Comparison of ENCODE assay signal across 18 cellular contexts in genomic region chr19:1370579-1371361, GRCh38.
DNase-seq lines count a peak whose midpoint lies in the region; ATAC-seq and TF ChIP-seq lines count a peak whose summit lies in the region.
"Had no signal": no experiment of that assay in that cellular context is flagged by ENCODE, and none has a peak within 500 bp of the region (broad histone marks: within the 10 kb centered on the region; RNA-seq: fewer than 3 reads in every experiment).

No MANE protein-coding gene starts in this region.

- H3K9me2 ChIP-seq in MM.1S (replicated peaks; ENCODE audit: insufficient read depth, low read length) = no peaks in the 10 kb centered on the region

- no peaks in the 10 kb centered on the region for H3K9me3 Mint-ChIP-seq in nephron progenitor cell
- H3K9me3 Mint-ChIP-seq: CD4-positive, alpha-beta T cell had no signal

- no peaks in the 10 kb centered on the region for H3F3A ChIP-seq in MM.1S (ENCODE audit: insufficient read depth, low read length)

- no peak overlapping the region for H3K27ac Mint-ChIP-seq in nephron progenitor cell
- H3K27ac Mint-ChIP-seq: CD4-positive, alpha-beta T cell had no signal

- no peaks in the 10 kb centered on the region for H3K9me3 ChIP-seq in MM.1S (replicated peaks; ENCODE audit: insufficient read depth, low read length)
- H3K9me3 ChIP-seq: A549, Peyer's patch had no signal

- H3K4me1 ChIP-seq in MM.1S (ENCODE audit: low read length) = no peaks in the 10 kb centered on the region
- H3K4me1 ChIP-seq: A549 had no signal

- no peak for ATAC-seq in HG03135 (IDR thresholded peaks at IDR 0.05; ENCODE audit: unreplicated experiment)
- ATAC-seq: A549 had no signal

- H3K4me2 ChIP-seq in MM.1S (ENCODE audit: low read depth, low read length) = no peak overlapping the region
- H3K4me2 ChIP-seq: A549 had no signal

- H3K27ac ChIP-seq in cingulate gyrus (ENCODE audit: low read depth, low read length) = peak overlapping the region; percentile 10
- no peak overlapping the region for H3K27ac ChIP-seq in MM.1S (ENCODE audit: low read length)
- H3K27ac ChIP-seq: A549 had no signal

- H3K36me3 Mint-ChIP-seq in nephron progenitor cell (ENCODE audit: low read depth) = peaks cover 47% of the 10 kb centered on the region

- TF ChIP-seq CTCF in nephron progenitor cell (IDR thresholded peaks at IDR 0.05) = no peak
- no peak for TF ChIP-seq CTCF in MM.1S (IDR thresholded peaks at IDR 0.05; ENCODE audit: low read length)

- DNase-seq in ACHN (peak; percentile 43), DMS79 (lab: John Stamatoyannopoulos, UW) (peak; percentile 17), nephron progenitor cell (peak; percentile 62), OCI-M1 (lab: John Stamatoyannopoulos, UW) (no peak), MM.1S (no peak)
- no peak for DNase-seq in stimulated activated CD4-positive, alpha-beta T cell treated with anti-CD3 and anti-CD28 coated beads, Interleukin-4, amount 100 ng/mL, for 1 hour
- DNase-seq: AML-193; CD4-positive, alpha-beta T cell; MV-4-11; NCI-H1436 treated with DMSO at 0.1 percent for 48 hours; NCI-H2081; NCI-H2227 treated with DMSO at 0.1 percent for 48 hours; NCI-H69; SHP77 had no signal

- no peaks in the 10 kb centered on the region for H3K79me2 ChIP-seq in MM.1S (ENCODE audit: low read length)

- no peaks in the 10 kb centered on the region for H4K20me1 ChIP-seq in MM.1S (ENCODE audit: insufficient read depth, low read length)

- H3K27me3 ChIP-seq in MM.1S (replicated peaks; ENCODE audit: insufficient read depth, low read length) = no peaks in the 10 kb centered on the region
- H3K27me3 ChIP-seq: Peyer's patch had no signal

- in situ Hi-C loops in ACHN (cut with HindIII; ENCODE audit: low pct_ligation_motif_present, low pct_unique_long_range_greater_than_20kb, low sequenced_read_pairs) = no loop called here

- H3K27me3 Mint-ChIP-seq in nephron progenitor cell (ENCODE audit: low read depth, poor library complexity) = no peaks in the 10 kb centered on the region
- H3K27me3 Mint-ChIP-seq: CD4-positive, alpha-beta T cell had no signal

- no peak overlapping the region for H2AFZ ChIP-seq in MM.1S (ENCODE audit: low read length)

- no peaks in the 10 kb centered on the region for H3K36me3 ChIP-seq in MM.1S (replicated peaks; ENCODE audit: insufficient read depth, low read length)

- no peak overlapping the region for H3K4me3 ChIP-seq in MM.1S (ENCODE audit: low read length)
- H3K4me3 ChIP-seq: A549, Peyer's patch had no signal

- H3K4me1 Mint-ChIP-seq in nephron progenitor cell = peaks cover 28% of the 10 kb centered on the region

- H3K4me3 Mint-ChIP-seq in nephron progenitor cell = no peak overlapping the region
- H3K4me3 Mint-ChIP-seq: CD4-positive, alpha-beta T cell had no signal

- H3K9ac ChIP-seq in MM.1S (ENCODE audit: low read length) = no peak overlapping the region

Comparison
In these comparisons a context has a peak if more than half of its experiments do, and no peak if none do; other contexts are left out.
1. DNase-seq: peak in ACHN (single experiment), DMS79 (single experiment) and nephron progenitor cell (single experiment); none in OCI-M1 (single experiment), stimulated activated CD4-positive, alpha-beta T cell treated with anti-CD3 and anti-CD28 coated beads, Interleukin-4, amount 100 ng/mL, for 1 hour (single experiment) and MM.1S (single experiment).